In genomic region chr10:50561816-50562215, GRCh38 we compare ENCODE assay signal across 9 cellular contexts.
DNase-seq lines count a peak whose midpoint lies in the region; ATAC-seq and TF ChIP-seq lines count a peak whose summit lies in the region.
"Had no signal": no experiment of that assay in that cellular context is flagged by ENCODE, and none has a peak within 500 bp of the region (broad histone marks: within the 10 kb centered on the region; RNA-seq: fewer than 3 reads in every experiment).

No MANE protein-coding gene starts in this region.

- DNase-seq in HFFc6 (no peak), brain microvascular endothelial cell (no peak), midbrain (lab: John Stamatoyannopoulos, UW) (peak; percentile 54), GM20000 (ENCODE audit: low spot score) (no peak)
- DNase-seq in activated T-cell treated with anti-CD3 and anti-CD28 coated beads, Interleukin-2, amount 50 U/mL, for 24 hours: no peak
- DNase-seq in activated CD4-positive, alpha-beta T cell treated with anti-CD3 and anti-CD28 coated beads for 1 hour: no peak

- H3K27me3 Mint-ChIP-seq in HFFc6 (ENCODE audit: insufficient read depth): no peaks in the 10 kb centered on the region
- no peaks in the 10 kb centered on the region for H3K27me3 Mint-ChIP-seq in activated T-cell treated with anti-CD3 and anti-CD28 coated beads, Interleukin-2, amount 50 U/mL, for 24 hours

- H3K27ac ChIP-seq in C4-2B: peak overlapping the region; percentile 44
- H3K27ac ChIP-seq in brain microvascular endothelial cell: peak overlapping the region; percentile 26

- H3K4me1 Mint-ChIP-seq in HFFc6 (ENCODE audit: low read depth): peaks cover 40% of the 10 kb centered on the region
- H3K4me1 Mint-ChIP-seq in activated T-cell treated with anti-CD3 and anti-CD28 coated beads, Interleukin-2, amount 50 U/mL, for 24 hours (ENCODE audit: low read depth): peaks cover 17% of the 10 kb centered on the region

- peak overlapping the region; percentile 68 for H3K27ac Mint-ChIP-seq in HFFc6
- H3K27ac Mint-ChIP-seq in activated T-cell treated with anti-CD3 and anti-CD28 coated beads, Interleukin-2, amount 50 U/mL, for 24 hours: no peak overlapping the region

- H3K36me3 Mint-ChIP-seq in HFFc6 (ENCODE audit: low read depth): no peaks in the 10 kb centered on the region
- peaks cover 7% of the 10 kb centered on the region for H3K36me3 Mint-ChIP-seq in activated T-cell treated with anti-CD3 and anti-CD28 coated beads, Interleukin-2, amount 50 U/mL, for 24 hours (ENCODE audit: low read depth)

- no peaks in the 10 kb centered on the region for H3K36me3 ChIP-seq in brain microvascular endothelial cell (replicated peaks)
- H3K36me3 ChIP-seq: HAP-1 had no signal

- peak; percentile 86 for TF ChIP-seq CTCF in C4-2B (conservative IDR thresholded peaks at IDR 0.05)
- peak; percentile 75 for TF ChIP-seq CTCF in HFFc6 (IDR thresholded peaks at IDR 0.05)
- peak; percentile 73 for TF ChIP-seq CTCF in brain microvascular endothelial cell (IDR thresholded peaks at IDR 0.05; ENCODE audit: low read depth, low read length, missing control alignments)
- TF ChIP-seq CTCF in GM20000 (IDR thresholded peaks at IDR 0.05; ENCODE audit: extremely low read depth, missing control alignments): no peak

- H3K27me3 ChIP-seq in brain microvascular endothelial cell (replicated peaks): no peaks in the 10 kb centered on the region

- ATAC-seq in HG02588 (IDR thresholded peaks at IDR 0.05; ENCODE audit: unreplicated experiment): no peak

- no peaks in the 10 kb centered on the region for H3K9me3 Mint-ChIP-seq in HFFc6
- H3K9me3 Mint-ChIP-seq in activated T-cell treated with anti-CD3 and anti-CD28 coated beads, Interleukin-2, amount 50 U/mL, for 24 hours: no peaks in the 10 kb centered on the region

- H3K4me3 ChIP-seq in brain microvascular endothelial cell (ENCODE audit: low read depth, low read length): no peak overlapping the region
- H3K4me3 ChIP-seq: HAP-1 had no signal

- H3K4me3 Mint-ChIP-seq in HFFc6: peak overlapping the region; percentile 58
- H3K4me3 Mint-ChIP-seq in activated T-cell treated with anti-CD3 and anti-CD28 coated beads, Interleukin-2, amount 50 U/mL, for 24 hours: no peak overlapping the region

- in situ Hi-C loops in brain microvascular endothelial cell (cut with HindIII; ENCODE audit: low pct_ligation_motif_present, low sequenced_read_pairs): no loop called here
